ENCODE assay signal across 20 cellular contexts in genomic region chr11:69893631-69894030, GRCh38.
"Had no signal": no experiment of that assay in that cellular context is flagged by ENCODE, and none has a peak within 500 bp of the region (broad histone marks: within the 10 kb centered on the region; RNA-seq: fewer than 3 reads in every experiment).

No MANE protein-coding gene starts in this region.

- H3K36me3 Mint-ChIP-seq: naive thymus-derived CD4-positive, alpha-beta T cell had no signal

- H3K4me3 ChIP-seq: esophagus squamous epithelium, hepatocyte, ovary, prostate gland, right lobe of liver, stomach, thoracic aorta, transverse colon had no signal

- H3K9me3 ChIP-seq: esophagus squamous epithelium, ovary, prostate gland, right lobe of liver, stomach, thoracic aorta, transverse colon had no signal

- FAIRE-seq: colon had no signal

- DNase-seq: dermis blood vessel endothelial cell; esophagus squamous epithelium; foreskin fibroblast; head of caudate nucleus; mesendoderm; naive thymus-derived CD4-positive, alpha-beta T cell; nephron progenitor cell; ovary; stimulated activated CD4-positive, alpha-beta T cell treated with anti-CD3 and anti-CD28 coated beads, Interleukin-15, amount 100 ng/mL, for 24 hours; stimulated activated CD4-positive, alpha-beta T cell treated with anti-CD3 and anti-CD28 coated beads, Interleukin-1b, Interleukin-23, amount 100 ng/mL, for 48 hours; stimulated activated CD4-positive, alpha-beta T cell treated with anti-CD3 and anti-CD28 coated beads, Interleukin-4, amount 100 ng/mL, for 4 hours; stimulated activated naive CD4-positive, alpha-beta T cell had no signal

- H3K36me3 ChIP-seq: esophagus squamous epithelium, ovary, prostate gland, right lobe of liver, stomach, thoracic aorta, transverse colon had no signal

- H3K79me2 ChIP-seq: hepatocyte had no signal

- H3K27ac ChIP-seq: esophagus squamous epithelium, hepatocyte, ovary, prostate gland, right lobe of liver, stomach, thoracic aorta had no signal

- H3K4me3 Mint-ChIP-seq: naive thymus-derived CD4-positive, alpha-beta T cell; nephron progenitor cell had no signal

- H3K4me1 ChIP-seq: prostate gland had no signal

- ATAC-seq: left ventricle myocardium superior; naive thymus-derived CD4-positive, alpha-beta T cell had no signal

- H2AFZ ChIP-seq: hepatocyte had no signal

- H3K27me3 ChIP-seq: ovary, right lobe of liver had no signal

- H3K4me2 ChIP-seq: hepatocyte had no signal

- H3K27ac Mint-ChIP-seq: naive thymus-derived CD4-positive, alpha-beta T cell; nephron progenitor cell had no signal
